In genomic region chr21:39086547-39086946, GRCh38 we compare ENCODE assay signal across 20 cellular contexts.
DNase-seq lines count a peak whose midpoint lies in the region; ATAC-seq, FAIRE-seq and TF ChIP-seq lines count a peak whose summit lies in the region.
"Had no signal": no experiment of that assay in that cellular context is flagged by ENCODE, and none has a peak within 500 bp of the region (broad histone marks: within the 10 kb centered on the region; RNA-seq: fewer than 3 reads in every experiment).

No MANE protein-coding gene starts in this region.

- peaks cover 0 to 50% of the 10 kb centered on the region in 2 donors for H3K4me1 ChIP-seq in right atrium auricular region
- H3K4me1 ChIP-seq in PC-3 (ENCODE audit: insufficient read depth, low read length): peaks cover 21% of the 10 kb centered on the region
- H3K4me1 ChIP-seq in thoracic aorta (ENCODE audit: control insufficient read depth in 1 of 2, low read depth in 2 of 2): peaks cover 27 to 87% of the 10 kb centered on the region in 2 donors

- no peaks in the 10 kb centered on the region for H3K36me3 ChIP-seq in right atrium auricular region
- H3K36me3 ChIP-seq in PC-3 (ENCODE audit: low read depth, low read length): no peaks in the 10 kb centered on the region
- no peaks in the 10 kb centered on the region for H3K36me3 ChIP-seq in thoracic aorta

- H4K20me1 ChIP-seq in PC-3 (ENCODE audit: low read length): no peaks in the 10 kb centered on the region

- BruUV-seq in PC-3 (replicated peaks; lab: Mats Ljungman, UMichigan): no TSS peak

- no peak overlapping the region for H3K4me3 ChIP-seq in right atrium auricular region
- no peak overlapping the region for H3K4me3 ChIP-seq in PC-3 (ENCODE audit: low read length)
- H3K4me3 ChIP-seq in foreskin fibroblast (ENCODE audit: low read depth in 1 of 2, low read length in 2 of 2): no peak overlapping the region
- H3K4me3 ChIP-seq in thoracic aorta: no peak overlapping the region

- CTCF ChIA-PET in PC-3 (lab: Charles Lee): no interaction called here

- FAIRE-seq in H54 (lab: Jason Lieb, UNC): no peak
- FAIRE-seq: bronchial epithelial cell, GM12891, HTR-8/SVneo, TTC549 had no signal

- H3K27me3 ChIP-seq in right atrium auricular region (no peaks in the 10 kb centered on the region), PC-3 (ENCODE audit: low read length) (no peaks in the 10 kb centered on the region), thoracic aorta (replicated peaks; ENCODE audit: insufficient read depth) (no peaks in the 10 kb centered on the region)

- H3K27ac ChIP-seq in right atrium auricular region (peak overlapping the region; percentile 90 to 92), PC-3 (ENCODE audit: low read length) (no peak overlapping the region), thoracic aorta (peak overlapping the region; percentile 87 to 97)

- no peaks in the 10 kb centered on the region for H3K9me2 ChIP-seq in PC-3 (replicated peaks; ENCODE audit: low read length)

- H3K9ac ChIP-seq in PC-3 (ENCODE audit: low read length): no peak overlapping the region

- H3K4me2 ChIP-seq in PC-3 (ENCODE audit: low read length): no peak overlapping the region

- H3K9me3 ChIP-seq in right atrium auricular region (no peaks in the 10 kb centered on the region), PC-3 (ENCODE audit: low read length) (no peaks in the 10 kb centered on the region), thoracic aorta (no peaks in the 10 kb centered on the region)

- no peak overlapping the region for H2AFZ ChIP-seq in PC-3 (ENCODE audit: low read length)

- POLR2A ChIA-PET in PC-3 (lab: Charles Lee; ENCODE audit: unreplicated experiment): no interaction called here

- intact Hi-C loops in Right ventricle myocardium superior (cut with DNase I): loop anchor here (5.0 kb wide), 1 partner anchor 279 kb away; the partner anchor contains the start of gene ETS2
- intact Hi-C loops in PC-3 (cut with micrococcal nuclease): loop anchor here (5.0 kb wide), 1 partner anchor 41 kb away; no protein-coding TSS in a partner anchor

- TF ChIP-seq POLR2A in H54 (IDR thresholded peaks at IDR 0.05; ENCODE audit: low read depth, low read length): no peak

- ATAC-seq in Right ventricle myocardium superior (ENCODE audit: poor library complexity) (no peak), PC-3 (no peak), thoracic aorta (ENCODE audit: insufficient number of reproducible peaks, low FRiP score, low read depth) (no peak)

- no peaks in the 10 kb centered on the region for H3K79me2 ChIP-seq in PC-3 (ENCODE audit: low read length)

- no peaks in the 10 kb centered on the region for H3F3A ChIP-seq in PC-3 (ENCODE audit: low read length, unreplicated experiment)

- in situ Hi-C loops in KBM-7 (cut with MboI; ENCODE audit: low pct_unique_long_range_greater_than_20kb, low sequenced_read_pairs): no loop called here

- no peak for DNase-seq in right atrium auricular region (ENCODE audit: low spot score)
- no peak for DNase-seq in Right ventricle myocardium superior
- DNase-seq in PC-3: no peak
- no peak for DNase-seq in foreskin fibroblast
- no peak for DNase-seq in thoracic aorta (ENCODE audit: low spot score)
- no peak for DNase-seq in KBM-7
- DNase-seq in T1000 (lab: John Stamatoyannopoulos, UW): no peak
- no peak for DNase-seq in H54 (ENCODE audit: insufficient read length, low spot score)
- DNase-seq: activated naive CD8-positive, alpha-beta T cell treated with anti-CD3 and anti-CD28 coated beads for 36 hours; activated T-cell treated with anti-CD3 and anti-CD28 coated beads, Interleukin-2, amount 50 U/mL, for 24 hours; effector CD4-positive, alpha-beta T cell; HCEC 1CT; naive B cell; NCI-H2081; NCI-H524; stimulated activated CD4-positive, alpha-beta T cell treated with anti-CD3 and anti-CD28 coated beads, Interleukin-1b, Interleukin-23, amount 100 ng/mL, for 48 hours had no signal

- TF ChIP-seq CTCF in right atrium auricular region (IDR thresholded peaks at IDR 0.05) (no peak), PC-3 (conservative IDR thresholded peaks at IDR 0.05; ENCODE audit: low read depth, low read length) (peak; percentile 35; the same call in 1 of the 2 replicates), foreskin fibroblast (IDR thresholded peaks at IDR 0.05; ENCODE audit: low read depth, low read length) (peak; percentile 3), thoracic aorta (IDR thresholded peaks at IDR 0.05) (no peak)

Comparison
In these comparisons a context has a peak if more than half of its experiments do, and no peak if none do; other contexts are left out.
1. CTCF ChIP-seq: peak in PC-3 (single experiment) and foreskin fibroblast (single experiment); none in right atrium auricular region (0 of 2) and thoracic aorta (single experiment).